1 cellular context compared by ENCODE assay signal in the genomic region with DNA sequence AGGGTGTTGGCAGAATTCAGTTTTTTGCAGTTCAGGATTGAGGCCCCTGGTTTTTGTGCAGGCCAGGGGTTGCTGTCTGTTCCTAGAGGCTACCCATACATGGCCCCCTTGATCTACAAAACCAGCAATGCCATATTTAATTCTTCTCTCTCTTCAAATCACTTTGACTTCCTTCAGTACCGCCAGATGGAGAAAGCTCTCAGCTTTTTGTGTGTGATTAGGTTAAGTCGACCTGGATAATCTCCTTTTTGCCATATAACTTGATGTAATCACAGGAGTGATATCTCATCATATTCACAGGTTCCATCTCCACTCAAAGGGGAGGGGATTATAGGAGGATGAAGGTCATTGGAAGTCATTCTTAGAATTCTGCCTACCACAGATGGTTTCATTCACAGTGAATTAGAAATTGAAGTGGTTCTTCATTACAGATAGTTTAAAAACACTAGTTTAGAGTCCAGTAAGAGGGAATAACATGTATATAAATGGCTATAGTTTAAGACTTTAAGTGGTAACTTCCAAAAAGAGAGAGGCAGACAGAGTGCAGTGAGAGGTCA.
TF ChIP-seq lines count a peak whose summit lies in the region.

No MANE protein-coding gene starts in this region.

TF ChIP-seq in SK-N-SH, 30 proteins besides CTCF, POLR2A, EP300 and RAD21 (continued from another document):
- TF ChIP-seq, protein P1, sequence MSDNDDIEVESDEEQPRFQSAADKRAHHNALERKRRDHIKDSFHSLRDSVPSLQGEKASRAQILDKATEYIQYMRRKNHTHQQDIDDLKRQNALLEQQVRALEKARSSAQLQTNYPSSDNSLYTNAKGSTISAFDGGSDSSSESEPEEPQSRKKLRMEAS (IDR thresholded peaks at IDR 0.05; ENCODE audit: low read depth), result no peak
